Comparison of ENCODE assay signal across 8 cellular contexts in genomic region chr5:141992349-141992963, GRCh38. TPM values are rescaled to one million over a fixed set of nuclear protein-coding genes. Genes with fewer than 3 reads are reported as not detected.
A peak's percentile ranks its signal among the peaks of the same experiment; 100 is the strongest.
DNase-seq lines count a peak whose midpoint lies in the region; ATAC-seq, FAIRE-seq and TF ChIP-seq lines count a peak whose summit lies in the region.

No MANE protein-coding gene starts in this region.

- ATAC-seq in HG02973 (IDR thresholded peaks at IDR 0.05; ENCODE audit: unreplicated experiment) (peak; percentile 77), naive B cell (ENCODE audit: low read depth in 2 of 2) (peak; percentile 63 to 75), GM21360 (IDR thresholded peaks at IDR 0.05; ENCODE audit: unreplicated experiment) (no peak)
- peak; percentile 74 for ATAC-seq in stimulated activated naive CD8-positive, alpha-beta T cell treated with anti-CD3 and anti-CD28 coated beads, Interleukin-15, amount 100 ng/mL, for 72 hours

- H3K9me3 Mint-ChIP-seq in endothelial cell (ENCODE audit: unreplicated experiment) (no peaks in the 10 kb centered on the region), naive B cell (no peaks in the 10 kb centered on the region)
- no peaks in the 10 kb centered on the region for H3K9me3 Mint-ChIP-seq in stimulated activated naive CD8-positive, alpha-beta T cell treated with anti-CD3 and anti-CD28 coated beads, Interleukin-15, amount 100 ng/mL, for 72 hours

- peaks cover 20% of the 10 kb centered on the region for H3K36me3 Mint-ChIP-seq in endothelial cell (ENCODE audit: low read depth, unreplicated experiment)
- peaks cover 22 to 33% of the 10 kb centered on the region in 2 donors for H3K36me3 Mint-ChIP-seq in naive B cell

- H3K27me3 Mint-ChIP-seq in endothelial cell (ENCODE audit: unreplicated experiment): peaks cover 4% of the 10 kb centered on the region
- H3K27me3 Mint-ChIP-seq in naive B cell: no peaks in the 10 kb centered on the region
- H3K27me3 Mint-ChIP-seq in stimulated activated naive CD8-positive, alpha-beta T cell treated with anti-CD3 and anti-CD28 coated beads, Interleukin-15, amount 100 ng/mL, for 72 hours: no peaks in the 10 kb centered on the region

- H3K4me3 Mint-ChIP-seq in endothelial cell (ENCODE audit: unreplicated experiment): no peak overlapping the region
- H3K4me3 Mint-ChIP-seq in naive B cell: no peak overlapping the region
- no peak overlapping the region for H3K4me3 Mint-ChIP-seq in stimulated activated naive CD8-positive, alpha-beta T cell treated with anti-CD3 and anti-CD28 coated beads, Interleukin-15, amount 100 ng/mL, for 72 hours

- peak; percentile 85 for TF ChIP-seq CTCF in endothelial cell (IDR thresholded peaks at IDR 0.05; ENCODE audit: unreplicated experiment)

- H3K27ac Mint-ChIP-seq in endothelial cell (ENCODE audit: unreplicated experiment) (no peak overlapping the region), naive B cell (no peak overlapping the region)
- no peak overlapping the region for H3K27ac Mint-ChIP-seq in stimulated activated naive CD8-positive, alpha-beta T cell treated with anti-CD3 and anti-CD28 coated beads, Interleukin-15, amount 100 ng/mL, for 72 hours

- FAIRE-seq in G401.6 (lab: Jason Lieb, UNC): peak; percentile 96

- H3K4me1 Mint-ChIP-seq in endothelial cell (ENCODE audit: unreplicated experiment): no peaks in the 10 kb centered on the region
- peaks cover 0 to 6% (median 0%) of the 10 kb centered on the region in 3 donors for H3K4me1 Mint-ChIP-seq in naive B cell
- H3K4me1 Mint-ChIP-seq in stimulated activated naive CD8-positive, alpha-beta T cell treated with anti-CD3 and anti-CD28 coated beads, Interleukin-15, amount 100 ng/mL, for 72 hours: peaks cover 13% of the 10 kb centered on the region

- DNase-seq in NK-92 treated with Interleukin-12 subunit alpha and Interleukin-12 subunit beta, amount 100 ng/mL, for 24 hours (lab: John Stamatoyannopoulos, UW): peak; percentile 18
- DNase-seq in activated CD8-positive, alpha-beta memory T cell treated with anti-CD3 and anti-CD28 coated beads for 4 hours (ENCODE audit: low read depth in 2 of 2): peak; percentile 61 to 63
- DNase-seq in endothelial cell (ENCODE audit: low spot score) (peak; percentile 70), naive B cell (peak; percentile 40)
- DNase-seq in stimulated activated naive CD8-positive, alpha-beta T cell treated with anti-CD3 and anti-CD28 coated beads, Interleukin-15, amount 100 ng/mL, for 72 hours: peak; percentile 62 to 64

RNA-seq across cellular contexts. Expression of gene GNPDA1, which starts 20.4 kb away (rescaled TPM):
- total RNA-seq in endothelial cell (ENCODE audit: unreplicated experiment): 59.5 TPM
- polyA plus RNA-seq in naive B cell (ENCODE audit: low read depth in 6 of 6): 1 to 10 TPM; 4.5 to 9.9 (median 6.2) TPM

RNA-seq across cellular contexts. Expression of gene RNF14, which starts 23.6 kb away (rescaled TPM):
- 51.6 TPM for total RNA-seq in endothelial cell (ENCODE audit: unreplicated experiment)
- polyA plus RNA-seq in naive B cell (ENCODE audit: low read depth in 6 of 6): 10 to 100 TPM; 19.8 to 38.6 (median 34.6) TPM

RNA-seq across cellular contexts. Expression of gene PCDH12, which starts 34.5 kb away (rescaled TPM):
- 64.0 TPM for total RNA-seq in endothelial cell (ENCODE audit: unreplicated experiment)
- polyA plus RNA-seq in naive B cell (ENCODE audit: low read depth in 6 of 6): under 1 TPM in 5 of 6 donors, not detected in 1; 0.09 to 0.29 (median 0.20) TPM

Comparison
In these comparisons a context has a peak if more than half of its experiments do, and no peak if none do; other contexts are left out.
1. DNase-seq: peak in every context shown above with its lines; median percentile 70 in endothelial cell; 63 in stimulated activated naive CD8-positive, alpha-beta T cell treated with anti-CD3 and anti-CD28 coated beads, Interleukin-15, amount 100 ng/mL, for 72 hours; 62 in activated CD8-positive, alpha-beta memory T cell treated with anti-CD3 and anti-CD28 coated beads for 4 hours; 40 in naive B cell; 18 in NK-92 treated with Interleukin-12 subunit alpha and Interleukin-12 subunit beta, amount 100 ng/mL, for 24 hours.